ENCODE assay signal across 1 cellular context in genomic region chr4:125994024-125994423, GRCh38.
TF ChIP-seq lines count a peak whose summit lies in the region.

No MANE protein-coding gene starts in this region.

TF ChIP-seq in IMR-90, 13 proteins besides CTCF, POLR2A, EP300 and RAD21 (continued from another document):
- TF ChIP-seq ELK1 (IDR thresholded peaks at IDR 0.05; ENCODE audit: borderline replicate concordance, low read depth, low read length): no peak
- no peak for TF ChIP-seq RCOR1 (IDR thresholded peaks at IDR 0.05; ENCODE audit: insufficient replicate concordance, low read length)
